ENCODE assay signal across 8 cellular contexts in genomic region chr4:17811078-17811603, GRCh38. TPM values are rescaled to one million over a fixed set of nuclear protein-coding genes. Genes with fewer than 3 reads are reported as not detected.
DNase-seq lines count a peak whose midpoint lies in the region; ATAC-seq and TF ChIP-seq lines count a peak whose summit lies in the region.

No MANE protein-coding gene starts in this region.

- H3K36me3 Mint-ChIP-seq in naive B cell, result peaks cover 0 to 5% of the 10 kb centered on the region in 2 donors

- H3K79me2 ChIP-seq in OCI-LY3 (ENCODE audit: low read length), result peaks cover 98% of the 10 kb centered on the region

- H3K27ac ChIP-seq in OCI-LY3 (ENCODE audit: low read length), result peak overlapping the region; percentile 70
- no peak overlapping the region for H3K27ac ChIP-seq in ectodermal cell (ENCODE audit: insufficient read depth, low read depth, low read length, poor library complexity, severe bottlenecking)

- H3K27ac Mint-ChIP-seq in naive B cell, result peak overlapping the region in 4 of 6 donors; percentile 96 to 100 (median 100)

- H3K9me3 ChIP-seq in OCI-LY3 (ENCODE audit: insufficient read depth, low read length) (no peaks in the 10 kb centered on the region), ectodermal cell (ENCODE audit: control insufficient read depth, low read length) (no peaks in the 10 kb centered on the region)

- H3K4me1 Mint-ChIP-seq in naive B cell, result peaks cover 41 to 54% (median 50%) of the 10 kb centered on the region in 3 donors

- peak overlapping the region; percentile 73 for H3K4me2 ChIP-seq in OCI-LY3 (ENCODE audit: low read length)

- WGBS in ectodermal cell, 2 experiments, result 0 to 1% methylated on average over 48 of the region's 48 CpGs

- ATAC-seq in HG02759 (IDR thresholded peaks at IDR 0.05; ENCODE audit: unreplicated experiment) (peak; percentile 32), naive B cell (ENCODE audit: low read depth in 2 of 2) (peak; percentile 4 to 6)

- no peaks in the 10 kb centered on the region for H3K27me3 Mint-ChIP-seq in naive B cell

- H3K4me3 ChIP-seq in OCI-LY3 (ENCODE audit: low read length) (peak overlapping the region; percentile 96), ectodermal cell (ENCODE audit: insufficient read depth, low read depth, low read length) (peak overlapping the region; percentile 84)

- H3K4me3 Mint-ChIP-seq in naive B cell, result peak overlapping the region; percentile 90 to 100 (median 98)

- H3K9ac ChIP-seq in OCI-LY3 (ENCODE audit: low read length), result peak overlapping the region; percentile 87

- no peaks in the 10 kb centered on the region for H3K9me3 Mint-ChIP-seq in naive B cell

- peaks cover 39% of the 10 kb centered on the region for H4K20me1 ChIP-seq in OCI-LY3 (ENCODE audit: insufficient read depth, low read length)

- H2AFZ ChIP-seq in OCI-LY3 (ENCODE audit: low read depth, low read length), result peak overlapping the region; percentile 17

- no peak for TF ChIP-seq CTCF in OCI-LY3 (IDR thresholded peaks at IDR 0.05; ENCODE audit: low read depth, low read length)

- H3K27me3 ChIP-seq in OCI-LY3 (ENCODE audit: low read depth, low read length), result no peaks in the 10 kb centered on the region
- H3K27me3 ChIP-seq in ectodermal cell (ENCODE audit: control insufficient read depth, insufficient read depth, low read length, poor library complexity, severe bottlenecking), result no peaks in the 10 kb centered on the region

- H3K36me3 ChIP-seq in OCI-LY3 (replicated peaks; ENCODE audit: low read depth, low read length) (peaks cover 41% of the 10 kb centered on the region), ectodermal cell (ENCODE audit: control insufficient read depth, insufficient read depth, low read length) (peaks cover 12% of the 10 kb centered on the region)

- H3K4me1 ChIP-seq in OCI-LY3 (ENCODE audit: low read length), result peaks cover 26% of the 10 kb centered on the region
- no peaks in the 10 kb centered on the region for H3K4me1 ChIP-seq in ectodermal cell (ENCODE audit: control insufficient read depth, insufficient read depth, low read length)

- peak; percentile 21 for DNase-seq in activated T-cell treated with anti-CD3 and anti-CD28 coated beads for 48 hours (ENCODE audit: low read depth)
- no peak for DNase-seq in activated T-cell treated with anti-CD3 and anti-CD28 coated beads, Interleukin-2, amount 50 U/mL, for 1 hour
- peak; percentile 15 for DNase-seq in naive B cell
- no peak for DNase-seq in inferior parietal cortex (ENCODE audit: extremely low spot score)
- DNase-seq in SKM-1 treated with dmso at 0.1 percent for 144 hours (lab: John Stamatoyannopoulos, UW; ENCODE audit: unreplicated experiment), result no peak

RNA-seq across cellular contexts. Expression of gene NCAPG, which starts 0.4 kb away (rescaled TPM):
- 81.7 TPM for polyA plus RNA-seq in ectodermal cell (2013, experiment 1 of 4)
- polyA plus RNA-seq in ectodermal cell (2013, experiment 2 of 4), result 77.2 TPM
- polyA plus RNA-seq in ectodermal cell (2013, experiment 3 of 4), result 72.1 TPM
- polyA plus RNA-seq in ectodermal cell (2013, experiment 4 of 4), result 70.6 TPM
- 1 to 10 TPM in 1 of 6 donors, under 1 TPM in 3, not detected in 2; 0.15 to 1.3 (median 0.34) TPM for polyA plus RNA-seq in naive B cell (ENCODE audit: low read depth in 6 of 6)

RNA-seq across cellular contexts. Expression of gene DCAF16, which starts 0.6 kb away (rescaled TPM):
- polyA plus RNA-seq in ectodermal cell (2013, experiment 1 of 4), result 55.4 TPM
- 65.4 TPM for polyA plus RNA-seq in ectodermal cell (2013, experiment 2 of 4)
- 45.5 TPM for polyA plus RNA-seq in ectodermal cell (2013, experiment 3 of 4)
- 49.7 TPM for polyA plus RNA-seq in ectodermal cell (2013, experiment 4 of 4)
- 10 to 100 TPM; 13.6 to 31.4 (median 18.6) TPM for polyA plus RNA-seq in naive B cell (ENCODE audit: low read depth in 6 of 6)

RNA-seq across cellular contexts. Expression of gene FAM184B, which starts 29.7 kb away (rescaled TPM):
- 0.11 TPM for polyA plus RNA-seq in ectodermal cell (2013, experiment 1 of 4)
- 0.05 TPM for polyA plus RNA-seq in ectodermal cell (2013, experiment 2 of 4)
- not detected for polyA plus RNA-seq in ectodermal cell (2013, experiment 3 of 4)
- polyA plus RNA-seq in ectodermal cell (2013, experiment 4 of 4), result 0.04 TPM
- polyA plus RNA-seq in naive B cell (ENCODE audit: low read depth in 6 of 6), result not detected

Comparison
In these comparisons a context has a peak if more than half of its experiments do, and no peak if none do; other contexts are left out.
1. DNase-seq: peak in activated T-cell treated with anti-CD3 and anti-CD28 coated beads for 48 hours (single experiment) and naive B cell (single experiment); none in activated T-cell treated with anti-CD3 and anti-CD28 coated beads, Interleukin-2, amount 50 U/mL, for 1 hour (single experiment), inferior parietal cortex (single experiment) and SKM-1 treated with dmso at 0.1 percent for 144 hours (single experiment).